5 cellular contexts compared by ENCODE assay signal in the genomic region with DNA sequence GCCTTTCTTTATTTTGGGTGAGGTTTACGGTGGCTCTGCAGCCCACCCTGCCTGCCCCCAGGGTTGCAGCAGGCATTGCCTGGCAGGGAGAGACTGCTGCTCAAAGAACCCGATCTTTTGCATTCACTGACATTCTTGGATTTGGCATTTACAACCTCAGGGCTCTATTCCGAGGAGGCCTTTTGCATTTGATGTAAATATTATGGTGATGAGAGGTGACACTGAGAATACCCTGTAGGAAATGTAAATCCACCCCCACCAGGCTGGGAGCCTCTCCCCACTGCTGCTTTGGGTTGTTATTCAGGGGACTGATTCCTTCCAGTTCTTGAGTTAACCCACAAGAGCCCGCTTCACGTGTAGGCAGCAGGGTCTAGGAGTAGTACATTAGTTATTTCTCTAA. TPM values are rescaled to one million over a fixed set of nuclear protein-coding genes. Genes with fewer than 3 reads are reported as not detected.
"Had no signal": no experiment of that assay in that cellular context is flagged by ENCODE, and none has a peak within 500 bp of the region (broad histone marks: within the 10 kb centered on the region; RNA-seq: fewer than 3 reads in every experiment).

No MANE protein-coding gene starts in this region.

- H2AFZ ChIP-seq: GM23248 had no signal

- H3K4me3 ChIP-seq: GM23248 had no signal

- H3K9ac ChIP-seq: GM23248 had no signal

- H3K27ac ChIP-seq: GM23248, HL-60 had no signal

- ATAC-seq: HepG2 had no signal

- DNase-seq: GM23248, H9, HCEC 1CT had no signal

RNA-seq across cellular contexts. Expression of a gene that starts 55.5 kb away (rescaled TPM):
- total RNA-seq: HepG2 had no signal
